1 cellular context compared by ENCODE assay signal in the genomic region with DNA sequence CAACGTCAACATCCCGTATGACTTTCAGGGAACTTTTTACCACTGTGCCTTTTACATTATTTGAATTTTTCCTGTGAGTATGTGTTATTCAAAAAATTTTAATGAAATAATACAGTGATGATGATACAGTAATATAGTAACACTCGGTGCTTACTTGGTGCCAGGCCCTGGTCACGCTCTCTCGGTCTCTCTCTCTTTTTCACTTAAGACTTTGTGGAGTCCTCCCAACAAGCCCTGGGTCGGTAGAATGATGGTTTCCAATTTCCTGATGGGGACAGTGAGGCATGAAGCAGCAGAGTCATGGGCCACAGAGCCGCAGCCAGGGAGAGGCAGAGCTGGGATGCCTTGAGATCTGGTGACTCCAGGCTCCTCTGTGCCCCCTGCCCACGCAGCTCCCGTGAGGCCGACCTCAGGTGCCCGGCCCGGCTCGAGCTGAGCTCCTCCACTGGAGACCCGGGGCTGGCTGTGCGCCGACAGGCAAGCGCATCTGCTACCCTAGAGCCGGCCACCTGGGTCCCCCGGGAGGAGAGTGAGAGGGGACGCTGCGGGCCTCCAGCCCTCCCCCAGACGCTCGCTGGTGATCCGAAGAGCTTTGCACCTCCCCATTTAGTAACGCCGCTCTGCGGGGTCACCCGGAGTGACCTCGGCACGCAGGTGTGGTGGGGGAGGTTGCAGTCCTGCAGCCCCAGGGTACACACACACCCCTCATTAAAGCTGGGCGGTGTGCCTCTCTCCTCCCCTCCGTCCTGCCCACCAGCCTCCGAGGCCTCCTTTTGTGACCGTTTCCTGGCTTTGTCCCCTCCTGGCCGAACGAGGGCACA.
TF ChIP-seq lines count a peak whose summit lies in the region.

No MANE protein-coding gene starts in this region.

TF ChIP-seq in SK-N-SH, 30 proteins besides CTCF, POLR2A, EP300 and RAD21 (continued from another document):
- TF ChIP-seq TEAD4 (IDR thresholded peaks at IDR 0.05; ENCODE audit: borderline replicate concordance, insufficient read depth) (0 out of 2 replicates have a peak, but pooled peaks have one; percentile 14), JUND (IDR thresholded peaks at IDR 0.05) (peak; percentile 76), MXI1 (IDR thresholded peaks at IDR 0.05; ENCODE audit: low read depth, low read length) (no peak), TCF12 (IDR thresholded peaks at IDR 0.05) (peak; percentile 48), TAF1 (IDR thresholded peaks at IDR 0.05; ENCODE audit: borderline replicate concordance, low read depth, low read length) (no peak), CHD2 (IDR thresholded peaks at IDR 0.05; ENCODE audit: low read length, partially characterized antibody) (no peak), MEF2A (IDR thresholded peaks at IDR 0.05; ENCODE audit: borderline replicate concordance, low read depth) (no peak), EZH2phosphoT487 (IDR thresholded peaks at IDR 0.05; ENCODE audit: borderline replicate concordance, low read depth) (no peak), GATA2 (CRISPR knock-in tag; IDR thresholded peaks at IDR 0.05) (no peak), ELF1 (IDR thresholded peaks at IDR 0.05) (no peak), POLR2AphosphoS5 (IDR thresholded peaks at IDR 0.05; ENCODE audit: low read depth, low read length) (no peak), SIN3A (IDR thresholded peaks at IDR 0.05; ENCODE audit: borderline replicate concordance, low read depth, low read length) (no peak), GABPA (IDR thresholded peaks at IDR 0.05; ENCODE audit: low read depth) (no peak)
- TF ChIP-seq, protein P1, sequence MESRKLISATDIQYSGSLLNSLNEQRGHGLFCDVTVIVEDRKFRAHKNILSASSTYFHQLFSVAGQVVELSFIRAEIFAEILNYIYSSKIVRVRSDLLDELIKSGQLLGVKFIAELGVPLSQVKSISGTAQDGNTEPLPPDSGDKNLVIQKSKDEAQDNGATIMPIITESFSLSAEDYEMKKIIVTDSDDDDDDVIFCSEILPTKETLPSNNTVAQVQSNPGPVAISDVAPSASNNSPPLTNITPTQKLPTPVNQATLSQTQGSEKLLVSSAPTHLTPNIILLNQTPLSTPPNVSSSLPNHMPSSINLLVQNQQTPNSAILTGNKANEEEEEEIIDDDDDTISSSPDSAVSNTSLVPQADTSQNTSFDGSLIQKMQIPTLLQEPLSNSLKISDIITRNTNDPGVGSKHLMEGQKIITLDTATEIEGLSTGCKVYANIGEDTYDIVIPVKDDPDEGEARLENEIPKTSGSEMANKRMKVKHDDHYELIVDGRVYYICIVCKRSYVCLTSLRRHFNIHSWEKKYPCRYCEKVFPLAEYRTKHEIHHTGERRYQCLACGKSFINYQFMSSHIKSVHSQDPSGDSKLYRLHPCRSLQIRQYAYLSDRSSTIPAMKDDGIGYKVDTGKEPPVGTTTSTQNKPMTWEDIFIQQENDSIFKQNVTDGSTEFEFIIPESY (IDR thresholded peaks at IDR 0.05; ENCODE audit: borderline replicate concordance, low read depth): no peak
- TF ChIP-seq, protein P2, sequence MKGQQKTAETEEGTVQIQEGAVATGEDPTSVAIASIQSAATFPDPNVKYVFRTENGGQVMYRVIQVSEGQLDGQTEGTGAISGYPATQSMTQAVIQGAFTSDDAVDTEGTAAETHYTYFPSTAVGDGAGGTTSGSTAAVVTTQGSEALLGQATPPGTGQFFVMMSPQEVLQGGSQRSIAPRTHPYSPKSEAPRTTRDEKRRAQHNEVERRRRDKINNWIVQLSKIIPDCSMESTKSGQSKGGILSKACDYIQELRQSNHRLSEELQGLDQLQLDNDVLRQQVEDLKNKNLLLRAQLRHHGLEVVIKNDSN (IDR thresholded peaks at IDR 0.05; ENCODE audit: borderline replicate concordance, low read depth): no peak
- TF ChIP-seq, protein P3, sequence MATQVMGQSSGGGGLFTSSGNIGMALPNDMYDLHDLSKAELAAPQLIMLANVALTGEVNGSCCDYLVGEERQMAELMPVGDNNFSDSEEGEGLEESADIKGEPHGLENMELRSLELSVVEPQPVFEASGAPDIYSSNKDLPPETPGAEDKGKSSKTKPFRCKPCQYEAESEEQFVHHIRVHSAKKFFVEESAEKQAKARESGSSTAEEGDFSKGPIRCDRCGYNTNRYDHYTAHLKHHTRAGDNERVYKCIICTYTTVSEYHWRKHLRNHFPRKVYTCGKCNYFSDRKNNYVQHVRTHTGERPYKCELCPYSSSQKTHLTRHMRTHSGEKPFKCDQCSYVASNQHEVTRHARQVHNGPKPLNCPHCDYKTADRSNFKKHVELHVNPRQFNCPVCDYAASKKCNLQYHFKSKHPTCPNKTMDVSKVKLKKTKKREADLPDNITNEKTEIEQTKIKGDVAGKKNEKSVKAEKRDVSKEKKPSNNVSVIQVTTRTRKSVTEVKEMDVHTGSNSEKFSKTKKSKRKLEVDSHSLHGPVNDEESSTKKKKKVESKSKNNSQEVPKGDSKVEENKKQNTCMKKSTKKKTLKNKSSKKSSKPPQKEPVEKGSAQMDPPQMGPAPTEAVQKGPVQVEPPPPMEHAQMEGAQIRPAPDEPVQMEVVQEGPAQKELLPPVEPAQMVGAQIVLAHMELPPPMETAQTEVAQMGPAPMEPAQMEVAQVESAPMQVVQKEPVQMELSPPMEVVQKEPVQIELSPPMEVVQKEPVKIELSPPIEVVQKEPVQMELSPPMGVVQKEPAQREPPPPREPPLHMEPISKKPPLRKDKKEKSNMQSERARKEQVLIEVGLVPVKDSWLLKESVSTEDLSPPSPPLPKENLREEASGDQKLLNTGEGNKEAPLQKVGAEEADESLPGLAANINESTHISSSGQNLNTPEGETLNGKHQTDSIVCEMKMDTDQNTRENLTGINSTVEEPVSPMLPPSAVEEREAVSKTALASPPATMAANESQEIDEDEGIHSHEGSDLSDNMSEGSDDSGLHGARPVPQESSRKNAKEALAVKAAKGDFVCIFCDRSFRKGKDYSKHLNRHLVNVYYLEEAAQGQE (IDR thresholded peaks at IDR 0.05; ENCODE audit: low read depth, low read length): no peak
